Comparison of ENCODE assay signal across 1 cellular context in the genomic region with DNA sequence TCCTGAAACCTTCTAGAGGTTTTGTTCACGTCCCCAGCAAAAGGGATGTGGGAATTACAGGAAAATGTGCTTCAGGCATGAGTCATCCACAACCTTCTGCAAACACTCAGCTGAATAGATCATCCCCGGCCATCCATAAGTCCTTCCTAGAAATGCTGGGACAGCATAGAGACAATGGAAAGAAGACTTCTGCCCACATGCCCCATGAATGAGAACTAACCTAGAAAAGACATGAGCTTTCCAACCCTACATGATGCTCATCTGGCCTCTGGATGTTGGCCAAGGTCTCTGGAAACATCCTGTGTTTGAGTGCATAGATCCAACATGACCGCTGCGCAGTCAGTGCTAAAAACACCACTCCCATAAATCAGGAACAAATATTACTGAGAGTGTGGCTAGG.
TF ChIP-seq lines count a peak whose summit lies in the region.

No MANE protein-coding gene starts in this region.

TF ChIP-seq in IMR-90, 13 proteins besides CTCF, POLR2A, EP300 and RAD21 (continued from another document):
- TF ChIP-seq RCOR1 (IDR thresholded peaks at IDR 0.05; ENCODE audit: insufficient replicate concordance, low read length) (no peak), CEBPB (IDR thresholded peaks at IDR 0.05; ENCODE audit: low read depth, low read length) (no peak)
TF ChIP-seq in IMR-90: peak in this region for 0.
